In genomic region chr10:125316436-125316835, GRCh38 we compare ENCODE assay signal across 25 cellular contexts.
"Had no signal": no experiment of that assay in that cellular context is flagged by ENCODE, and none has a peak within 500 bp of the region (broad histone marks: within the 10 kb centered on the region; RNA-seq: fewer than 3 reads in every experiment).

No MANE protein-coding gene starts in this region.

- H3K27me3 Mint-ChIP-seq: activated CD4-positive, alpha-beta T cell treated with anti-CD3 and anti-CD28 coated beads, Interleukin-2, amount 10 ng/mL, durations not matched to agents 24 days and 14 days; activated CD8-positive, alpha-beta T cell treated with anti-CD3 and anti-CD28 coated beads for 36 hours; activated naive CD4-positive, alpha-beta T cell treated with anti-CD3 and anti-CD28 coated beads, Interleukin-2, amount 50 U/mL, for 24 hours; activated naive CD8-positive, alpha-beta T cell treated with anti-CD3 and anti-CD28 coated beads, Interleukin-2, amount 10 ng/mL, durations not matched to agents 7 days and 5 days; activated T-cell treated with anti-CD3 and anti-CD28 coated beads, Interleukin-2, amount 50 U/mL, for 24 hours had no signal

- H3K4me3 ChIP-seq: ascending aorta, body of pancreas had no signal

- H3K9me3 Mint-ChIP-seq: activated CD4-positive, alpha-beta T cell treated with anti-CD3 and anti-CD28 coated beads, Interleukin-2, amount 10 ng/mL, durations not matched to agents 24 days and 14 days; activated naive CD4-positive, alpha-beta T cell treated with anti-CD3 and anti-CD28 coated beads, Interleukin-2, amount 50 U/mL, for 24 hours had no signal

- H3K36me3 ChIP-seq: ascending aorta had no signal

- H3K36me3 Mint-ChIP-seq: activated naive CD4-positive, alpha-beta T cell treated with anti-CD3 and anti-CD28 coated beads, Interleukin-2, amount 50 U/mL, for 24 hours; activated naive CD8-positive, alpha-beta T cell treated with anti-CD3 and anti-CD28 coated beads, Interleukin-2, amount 10 ng/mL, durations not matched to agents 7 days and 5 days had no signal

- H3K4me1 Mint-ChIP-seq: activated CD4-positive, alpha-beta T cell treated with anti-CD3 and anti-CD28 coated beads, Interleukin-2, amount 10 ng/mL, durations not matched to agents 24 days and 14 days; activated naive CD4-positive, alpha-beta T cell treated with anti-CD3 and anti-CD28 coated beads, Interleukin-2, amount 50 U/mL, for 24 hours; activated naive CD8-positive, alpha-beta T cell treated with anti-CD3 and anti-CD28 coated beads, Interleukin-2, amount 10 ng/mL, durations not matched to agents 7 days and 5 days had no signal

- DNase-seq: activated CD4-positive, alpha-beta T cell treated with anti-CD3 and anti-CD28 coated beads, Interleukin-2, amount 10 ng/mL, durations not matched to agents 24 days and 14 days; activated CD4-positive, alpha-beta T cell treated with anti-CD3 and anti-CD28 coated beads, Interleukin-2, amount 50 U/mL, for 4 hours; activated CD8-positive, alpha-beta T cell treated with anti-CD3 and anti-CD28 coated beads for 36 hours; activated gamma-delta T cell; activated naive CD4-positive, alpha-beta T cell treated with Interleukin-2 at 50 U/mL for 16 hours; activated naive CD8-positive, alpha-beta T cell treated with anti-CD3 and anti-CD28 coated beads, Interleukin-2, amount 10 ng/mL, durations not matched to agents 7 days and 5 days; activated T-cell treated with anti-CD3 and anti-CD28 coated beads, Interleukin-2, amount 50 U/mL, for 24 hours; amygdala; body of pancreas; central memory CD4-positive, alpha-beta T cell; IMR-90; Karpas-422; KBM-7; NCI-H1105 treated with DMSO at 0.1 percent for 48 hours; NCI-H1436; NCI-H1694; NCI-H1930; NCI-H2081 treated with DMSO at 0.1 percent for 48 hours; NCI-H345; NCI-H524 treated with DMSO at 0.1 percent for 48 hours; SHP77; T1000 had no signal

- H3K27ac Mint-ChIP-seq: activated CD4-positive, alpha-beta T cell treated with anti-CD3 and anti-CD28 coated beads, Interleukin-2, amount 10 ng/mL, durations not matched to agents 24 days and 14 days; activated CD8-positive, alpha-beta T cell treated with anti-CD3 and anti-CD28 coated beads for 36 hours; activated naive CD4-positive, alpha-beta T cell treated with anti-CD3 and anti-CD28 coated beads, Interleukin-2, amount 50 U/mL, for 24 hours; activated naive CD8-positive, alpha-beta T cell treated with anti-CD3 and anti-CD28 coated beads, Interleukin-2, amount 10 ng/mL, durations not matched to agents 7 days and 5 days; activated T-cell treated with anti-CD3 and anti-CD28 coated beads, Interleukin-2, amount 50 U/mL, for 24 hours; activated T-helper 2 cell treated with anti-CD3 and anti-CD28 coated beads, Interferon-gamma antibody, Interleukin-2, Interleukin-4, amounts not matched to agents 10 μg/mL and 5 μg/mL and 100 μg/mL, durations not matched to agents 14 hours and 24 hours and 36 hours had no signal

- H3K27ac ChIP-seq: ascending aorta, body of pancreas had no signal

- H3K27me3 ChIP-seq: ascending aorta, body of pancreas had no signal

- H3K4me3 Mint-ChIP-seq: activated CD4-positive, alpha-beta T cell treated with anti-CD3 and anti-CD28 coated beads, Interleukin-2, amount 10 ng/mL, durations not matched to agents 24 days and 14 days; activated CD8-positive, alpha-beta T cell treated with anti-CD3 and anti-CD28 coated beads for 36 hours; activated naive CD4-positive, alpha-beta T cell treated with anti-CD3 and anti-CD28 coated beads, Interleukin-2, amount 50 U/mL, for 24 hours; activated naive CD8-positive, alpha-beta T cell treated with anti-CD3 and anti-CD28 coated beads, Interleukin-2, amount 10 ng/mL, durations not matched to agents 7 days and 5 days; activated T-cell treated with anti-CD3 and anti-CD28 coated beads, Interleukin-2, amount 50 U/mL, for 24 hours had no signal
